8 cellular contexts compared by ENCODE assay signal in genomic region chr1:212700597-212700891, GRCh38. TPM values are rescaled to one million over a fixed set of nuclear protein-coding genes. Genes with fewer than 3 reads are reported as not detected.
A peak's percentile ranks its signal among the peaks of the same experiment; 100 is the strongest.
DNase-seq lines count a peak whose midpoint lies in the region; ATAC-seq, FAIRE-seq and TF ChIP-seq lines count a peak whose summit lies in the region.

No MANE protein-coding gene starts in this region.

- H3K9me3 ChIP-seq in keratinocyte (ENCODE audit: control insufficient read depth, low read depth, low read length) (no peaks in the 10 kb centered on the region), suprapubic skin (no peaks in the 10 kb centered on the region)

- no peaks in the 10 kb centered on the region for H3K36me3 ChIP-seq in keratinocyte (ENCODE audit: control insufficient read depth in 2 of 2, extremely low read depth in 1 of 2, insufficient read depth in 2 of 2, low read length in 2 of 2)
- H3K36me3 ChIP-seq in suprapubic skin, result no peaks in the 10 kb centered on the region

- H3K36me3 Mint-ChIP-seq in activated CD4-positive, alpha-beta T cell treated with anti-CD3 and anti-CD28 coated beads, Interleukin-2, amount 10 ng/mL, durations not matched to agents 7 days and 5 days (ENCODE audit: low read depth), result peaks cover 6% of the 10 kb centered on the region
- H3K36me3 Mint-ChIP-seq in activated naive CD4-positive, alpha-beta T cell treated with anti-CD3 and anti-CD28 coated beads, Interleukin-2, amount 50 U/mL, for 24 hours, result peaks cover 6% of the 10 kb centered on the region

- POLR2A ChIA-PET in activated CD4-positive, alpha-beta T cell treated with anti-CD3 and anti-CD28 coated beads, Interleukin-2, amount 10 ng/mL, durations not matched to agents 7 days and 5 days (lab: Charles Lee), result no interaction called here

- H3K27me3 ChIP-seq in keratinocyte (ENCODE audit: control insufficient read depth, extremely low read depth, insufficient read depth, low read length) (peaks cover 71% of the 10 kb centered on the region), suprapubic skin (peaks cover 9% of the 10 kb centered on the region)

- ATAC-seq in GM21360 (IDR thresholded peaks at IDR 0.05; ENCODE audit: unreplicated experiment), result no peak
- no peak for ATAC-seq in HG02852 (IDR thresholded peaks at IDR 0.05; ENCODE audit: unreplicated experiment)

- TF ChIP-seq EP300 in suprapubic skin (IDR thresholded peaks at IDR 0.05), result no peak

- no peak for FAIRE-seq in keratinocyte (lab: Jason Lieb, UNC)

- H3K79me2 ChIP-seq in keratinocyte (ENCODE audit: control insufficient read depth, insufficient read depth, low read length), result no peaks in the 10 kb centered on the region

- H3K27ac ChIP-seq in keratinocyte (ENCODE audit: control insufficient read depth, insufficient read depth, low read length) (no peak overlapping the region), suprapubic skin (peak overlapping the region; percentile 76)

- peaks cover 54% of the 10 kb centered on the region for H3K4me1 Mint-ChIP-seq in activated CD4-positive, alpha-beta T cell treated with anti-CD3 and anti-CD28 coated beads, Interleukin-2, amount 10 ng/mL, durations not matched to agents 7 days and 5 days
- peaks cover 81% of the 10 kb centered on the region for H3K4me1 Mint-ChIP-seq in activated naive CD4-positive, alpha-beta T cell treated with anti-CD3 and anti-CD28 coated beads, Interleukin-2, amount 50 U/mL, for 24 hours

- H3K4me2 ChIP-seq in keratinocyte (ENCODE audit: control insufficient read depth, extremely low read depth, insufficient read depth, low read depth, low read length), result peak overlapping the region; percentile 74

- H3K4me1 ChIP-seq in keratinocyte (ENCODE audit: control insufficient read depth, extremely low read depth, insufficient read depth, low read length) (peaks cover 7% of the 10 kb centered on the region), suprapubic skin (peaks cover 26% of the 10 kb centered on the region)

- CTCF ChIA-PET in activated CD4-positive, alpha-beta T cell treated with anti-CD3 and anti-CD28 coated beads, Interleukin-2, amount 10 ng/mL, durations not matched to agents 7 days and 5 days (lab: Charles Lee), result interaction anchor here (0.8 to 1.9 kb wide), 8 partner anchors 14 to 63 kb away, joined by 3 to 9 read pairs (median 6); no protein-coding TSS in a partner anchor

- 4% methylated on average over 9 of the region's 16 CpGs for WGBS in suprapubic skin

- peaks cover 21% of the 10 kb centered on the region for H3K27me3 Mint-ChIP-seq in activated CD4-positive, alpha-beta T cell treated with anti-CD3 and anti-CD28 coated beads, Interleukin-2, amount 10 ng/mL, durations not matched to agents 7 days and 5 days
- no peaks in the 10 kb centered on the region for H3K27me3 Mint-ChIP-seq in activated naive CD4-positive, alpha-beta T cell treated with anti-CD3 and anti-CD28 coated beads, Interleukin-2, amount 50 U/mL, for 24 hours

- H3K9ac ChIP-seq in keratinocyte (ENCODE audit: control insufficient read depth, extremely low read depth, insufficient read depth, low read length), result no peak overlapping the region

- H3K4me3 ChIP-seq in keratinocyte (ENCODE audit: control insufficient read depth in 2 of 3, extremely low read depth in 1 of 3, insufficient read depth in 2 of 3, low read depth in 1 of 3, low read length in 3 of 3) (peak overlapping the region in 2 of 3 experiments; percentile 36 to 41), suprapubic skin (peak overlapping the region; percentile 72)

- dilution Hi-C loops in keratinocyte (cut with MboI; ENCODE audit: extremely low pct_ligation_motif_present, low sequenced_read_pairs), result no loop called here

- DNase-seq in activated CD4-positive, alpha-beta T cell treated with anti-CD3 and anti-CD28 coated beads, Interleukin-2, amount 10 ng/mL, durations not matched to agents 7 days and 5 days, result no peak
- no peak for DNase-seq in activated CD4-positive, alpha-beta T cell treated with anti-CD3 and anti-CD28 coated beads, Interleukin-2, amount 50 U/mL, for 4 hours
- DNase-seq in keratinocyte (ENCODE audit: low read depth, low spot score), result no peak
- DNase-seq in suprapubic skin (ENCODE audit: low spot score in 2 of 2), result no peak
- DNase-seq in T-helper 9 cell, result no peak

- peak overlapping the region; percentile 72 for H3K4me3 Mint-ChIP-seq in activated CD4-positive, alpha-beta T cell treated with anti-CD3 and anti-CD28 coated beads, Interleukin-2, amount 10 ng/mL, durations not matched to agents 7 days and 5 days
- H3K4me3 Mint-ChIP-seq in activated naive CD4-positive, alpha-beta T cell treated with anti-CD3 and anti-CD28 coated beads, Interleukin-2, amount 50 U/mL, for 24 hours, result peak overlapping the region; percentile 86

- peak overlapping the region; percentile 36 for H3K27ac Mint-ChIP-seq in activated CD4-positive, alpha-beta T cell treated with anti-CD3 and anti-CD28 coated beads, Interleukin-2, amount 10 ng/mL, durations not matched to agents 7 days and 5 days
- H3K27ac Mint-ChIP-seq in activated naive CD4-positive, alpha-beta T cell treated with anti-CD3 and anti-CD28 coated beads, Interleukin-2, amount 50 U/mL, for 24 hours, result peak overlapping the region; percentile 88

- no peak for TF ChIP-seq POLR2A in suprapubic skin (IDR thresholded peaks at IDR 0.05)

- no peaks in the 10 kb centered on the region for H3K9me1 ChIP-seq in keratinocyte (ENCODE audit: control insufficient read depth, extremely low read depth, insufficient read depth, low read length)

- H3K9me3 Mint-ChIP-seq in activated CD4-positive, alpha-beta T cell treated with anti-CD3 and anti-CD28 coated beads, Interleukin-2, amount 10 ng/mL, durations not matched to agents 7 days and 5 days, result no peaks in the 10 kb centered on the region
- H3K9me3 Mint-ChIP-seq in activated naive CD4-positive, alpha-beta T cell treated with anti-CD3 and anti-CD28 coated beads, Interleukin-2, amount 50 U/mL, for 24 hours, result no peaks in the 10 kb centered on the region

- no peak overlapping the region for H2AFZ ChIP-seq in keratinocyte (ENCODE audit: control insufficient read depth, low read length)

- TF ChIP-seq CTCF in keratinocyte (optimal IDR thresholded peaks at IDR 0.05 in 1 of 3, IDR thresholded peaks at IDR 0.05 in 1 of 3, conservative IDR thresholded peaks at IDR 0.05 in 1 of 3; ENCODE audit: extremely low read depth in 1 of 3, insufficient read depth in 2 of 3, low read length in 3 of 3) (no peak), suprapubic skin (IDR thresholded peaks at IDR 0.05) (no peak)

- no peaks in the 10 kb centered on the region for H4K20me1 ChIP-seq in keratinocyte (ENCODE audit: control insufficient read depth, extremely low read depth, insufficient read depth, low read length)

RNA-seq across cellular contexts. Expression of gene BATF3, which starts 0.9 kb away (rescaled TPM):
- 10 to 100 TPM; 12.5 to 14.0 TPM for total RNA-seq in activated CD4-positive, alpha-beta T cell treated with anti-CD3 and anti-CD28 coated beads, Interleukin-2, amount 10 ng/mL, durations not matched to agents 7 days and 5 days
- polyA plus RNA-seq in keratinocyte, result not detected in 3 replicates
- not detected for polyA plus RNA-seq in keratinocyte (2011; ENCODE audit: low read depth)
- polyA plus RNA-seq in keratinocyte (2011; cell fraction: cytosol; rRNA removed), result 0.10 TPM in 1 of 2 replicates, not detected in the other
- not detected in 2 replicates for polyA plus RNA-seq in keratinocyte (2011; cell fraction: nucleus; rRNA removed)
- polyA plus RNA-seq in keratinocyte (2012; ENCODE audit: low replicate concordance), result 0.23 TPM in 1 of 2 replicates, not detected in the other
- 0.73 TPM in 1 of 3 replicates, not detected in the others for polyA minus RNA-seq in keratinocyte
- polyA minus RNA-seq in keratinocyte (2011; cell fraction: cytosol; rRNA and poly(A)+ RNA removed), result not detected
- not detected in 2 replicates for polyA minus RNA-seq in keratinocyte (2011; cell fraction: nucleus; rRNA and poly(A)+ RNA removed)
- total RNA-seq in suprapubic skin, result under 1 TPM in 1 of 4 donors, not detected in 3; 0.25 TPM

Comparison
In these comparisons a context has a peak if more than half of its experiments do, and no peak if none do; other contexts are left out.
1. RNA of gene BATF3, which starts 0.9 kb away (total RNA-seq): 12.5 to 14.0 TPM in activated CD4-positive, alpha-beta T cell treated with anti-CD3 and anti-CD28 coated beads, Interleukin-2, amount 10 ng/mL, durations not matched to agents 7 days and 5 days; 0.25 TPM in suprapubic skin; every median in the first group is over 4 times any median in the second.